17 cellular contexts compared by ENCODE assay signal in the genomic region with DNA sequence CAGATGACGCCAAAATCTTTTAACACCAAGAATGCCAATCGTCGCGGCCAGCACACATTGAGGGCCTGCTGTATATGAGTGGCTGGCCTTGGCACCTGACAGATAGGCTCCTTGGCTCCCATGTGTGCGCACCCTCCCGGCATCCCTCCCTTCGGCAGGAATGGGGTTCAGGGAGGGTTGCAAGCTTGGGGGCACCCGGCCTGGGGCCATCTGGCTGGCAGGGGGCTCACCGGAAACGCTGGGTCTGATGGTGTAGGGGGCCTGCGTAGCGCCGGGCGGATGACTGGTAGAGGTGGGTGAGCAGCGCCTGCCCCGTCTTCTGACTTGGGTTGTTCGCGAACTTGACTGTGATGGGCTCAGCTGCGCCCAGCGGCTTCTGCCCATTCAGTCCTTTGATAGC. TPM values are rescaled to one million over a fixed set of nuclear protein-coding genes. Genes with fewer than 3 reads are reported as not detected.
DNase-seq lines count a peak whose midpoint lies in the region; ATAC-seq and TF ChIP-seq lines count a peak whose summit lies in the region.
"Had no signal": no experiment of that assay in that cellular context is flagged by ENCODE, and none has a peak within 500 bp of the region (broad histone marks: within the 10 kb centered on the region; RNA-seq: fewer than 3 reads in every experiment).

No MANE protein-coding gene starts in this region.

- peaks cover 20% of the 10 kb centered on the region for H3K27me3 Mint-ChIP-seq in glutamatergic neuron (ENCODE audit: unreplicated experiment)
- H3K27me3 Mint-ChIP-seq in T-helper 2 cell treated with Interferon-gamma antibody and Interleukin-4, amounts not matched to agents 5 μg/mL and 100 μg/mL, for 36 hours (ENCODE audit: low read depth) = no peaks in the 10 kb centered on the region

- no peak overlapping the region for H3K4me2 ChIP-seq in osteoblast (ENCODE audit: insufficient read depth, low read length)

- H3K79me2 ChIP-seq in osteoblast (ENCODE audit: insufficient read depth, low read length) = no peaks in the 10 kb centered on the region

- no peaks in the 10 kb centered on the region for H3K36me3 ChIP-seq in osteoblast (ENCODE audit: insufficient read depth, low read length)

- no peaks in the 10 kb centered on the region for H3K27me3 ChIP-seq in osteoblast (ENCODE audit: insufficient read depth, low read length)
- H3K27me3 ChIP-seq: BE2C had no signal

- ATAC-seq in HG02623 (IDR thresholded peaks at IDR 0.05; ENCODE audit: unreplicated experiment) (no peak), GM18867 (IDR thresholded peaks at IDR 0.05; ENCODE audit: unreplicated experiment) (no peak)

- H3K4me1 ChIP-seq in osteoblast (ENCODE audit: insufficient read depth, low read length) = no peaks in the 10 kb centered on the region
- H3K4me1 ChIP-seq: BE2C had no signal

- no peak for DNase-seq in glutamatergic neuron
- peak; percentile 57 for DNase-seq in osteoblast (ENCODE audit: insufficient read length, low spot score, missing footprints)
- no peak for DNase-seq in HUDEP-2 (lab: John Stamatoyannopoulos, UW; ENCODE audit: unreplicated experiment in 76 of 76)
- DNase-seq in T-helper 2 cell treated with Interferon-gamma antibody and Interleukin-4, amounts not matched to agents 5 μg/mL and 100 μg/mL, for 36 hours (ENCODE audit: low spot score) = no peak
- DNase-seq: BE2C; CD4-positive, alpha-beta memory T cell; DMS153; DMS79 treated with DMSO at 0.1 percent for 48 hours; GDM1; GM23248; H9 had no signal

- H3K9me3 Mint-ChIP-seq in glutamatergic neuron (ENCODE audit: unreplicated experiment) = peaks cover 30% of the 10 kb centered on the region
- H3K9me3 Mint-ChIP-seq in T-helper 2 cell treated with Interferon-gamma antibody and Interleukin-4, amounts not matched to agents 5 μg/mL and 100 μg/mL, for 36 hours = no peaks in the 10 kb centered on the region
- H3K9me3 Mint-ChIP-seq: CD4-positive, alpha-beta memory T cell; H9 had no signal

- TF ChIP-seq CTCF in glutamatergic neuron (IDR thresholded peaks at IDR 0.05; ENCODE audit: partially characterized antibody, unreplicated experiment) (no peak), osteoblast (IDR thresholded peaks at IDR 0.05; ENCODE audit: extremely low read depth, low read depth, low read length) (no peak)

- no peak overlapping the region for H2AFZ ChIP-seq in osteoblast (ENCODE audit: low read length)
- H2AFZ ChIP-seq: GM23248 had no signal

- H3K36me3 Mint-ChIP-seq in glutamatergic neuron (ENCODE audit: unreplicated experiment) = peaks cover 4% of the 10 kb centered on the region
- H3K36me3 Mint-ChIP-seq in T-helper 2 cell treated with Interferon-gamma antibody and Interleukin-4, amounts not matched to agents 5 μg/mL and 100 μg/mL, for 36 hours (ENCODE audit: low read depth) = no peaks in the 10 kb centered on the region
- H3K36me3 Mint-ChIP-seq: CD4-positive, alpha-beta memory T cell; IgD-negative memory B cell had no signal

- no peak overlapping the region for H3K4me3 ChIP-seq in osteoblast (ENCODE audit: insufficient read depth, low read length)
- H3K4me3 ChIP-seq: GM23248 had no signal

- H3K4me1 Mint-ChIP-seq in glutamatergic neuron (ENCODE audit: low read depth, unreplicated experiment) = peaks cover 21% of the 10 kb centered on the region
- no peaks in the 10 kb centered on the region for H3K4me1 Mint-ChIP-seq in T-helper 2 cell treated with Interferon-gamma antibody and Interleukin-4, amounts not matched to agents 5 μg/mL and 100 μg/mL, for 36 hours (ENCODE audit: low read depth)
- H3K4me1 Mint-ChIP-seq: CD4-positive, alpha-beta memory T cell had no signal

- no peaks in the 10 kb centered on the region for H3K9me3 ChIP-seq in osteoblast (ENCODE audit: low read depth, low read length)
- H3K9me3 ChIP-seq: BE2C had no signal

- H3K27ac Mint-ChIP-seq in glutamatergic neuron (ENCODE audit: unreplicated experiment) = no peak overlapping the region
- H3K27ac Mint-ChIP-seq in T-helper 2 cell treated with Interferon-gamma antibody and Interleukin-4, amounts not matched to agents 5 μg/mL and 100 μg/mL, for 36 hours = no peak overlapping the region
- H3K27ac Mint-ChIP-seq: H9, IgD-negative memory B cell had no signal

- H4K20me1 ChIP-seq in osteoblast (ENCODE audit: insufficient read depth, low read length) = no peaks in the 10 kb centered on the region

- H3K27ac ChIP-seq in angular gyrus (ENCODE audit: low read depth, low read length) (peak overlapping the region; percentile 99), osteoblast (ENCODE audit: low read depth, low read length) (no peak overlapping the region)
- H3K27ac ChIP-seq: C4-2B, GM23248 had no signal

- H3K4me3 Mint-ChIP-seq in glutamatergic neuron (ENCODE audit: unreplicated experiment) = peak overlapping the region; percentile 30
- no peak overlapping the region for H3K4me3 Mint-ChIP-seq in T-helper 2 cell treated with Interferon-gamma antibody and Interleukin-4, amounts not matched to agents 5 μg/mL and 100 μg/mL, for 36 hours
- H3K4me3 Mint-ChIP-seq: CD4-positive, alpha-beta memory T cell; H9; IgD-negative memory B cell had no signal

RNA-seq across cellular contexts. Expression of a gene that starts 22.4 kb away (rescaled TPM):
- 276 TPM for total RNA-seq in glutamatergic neuron (ENCODE audit: unreplicated experiment)
- 117 and 119 TPM in 2 replicates for total RNA-seq in osteoblast

RNA-seq across cellular contexts. Expression of a gene that starts 22.9 kb away (rescaled TPM):
- total RNA-seq in glutamatergic neuron (ENCODE audit: unreplicated experiment) (2.6 TPM), osteoblast (under 0.01 TPM in 2 replicates)
- total RNA-seq: CD4-positive, alpha-beta memory T cell; HT-29 had no signal

RNA-seq across cellular contexts. Expression of a gene that starts 23.0 kb away (rescaled TPM):
- total RNA-seq in glutamatergic neuron (ENCODE audit: unreplicated experiment) (633 TPM), osteoblast (0.72 TPM in 1 of 2 replicates, not detected in the other)
- total RNA-seq: CD4-positive, alpha-beta memory T cell; GM23248; HT-29 had no signal

RNA-seq across cellular contexts. Expression of a gene that starts 38.7 kb away (rescaled TPM):
- total RNA-seq in glutamatergic neuron (ENCODE audit: unreplicated experiment) = 0.66 TPM
- total RNA-seq in osteoblast = 0.29 and 0.36 TPM in 2 replicates
- total RNA-seq: CD4-positive, alpha-beta memory T cell had no signal

RNA-seq across cellular contexts. Expression of a gene that starts 47.8 kb away (rescaled TPM):
- total RNA-seq in glutamatergic neuron (ENCODE audit: unreplicated experiment) = 19.2 TPM
- total RNA-seq in osteoblast = 2.9 and 3.5 TPM in 2 replicates

Comparison
In these comparisons a context has a peak if more than half of its experiments do, and no peak if none do; other contexts are left out.
1. RNA of a gene that starts 23.0 kb away (total RNA-seq): 633 TPM in glutamatergic neuron (single experiment); 0.72 TPM in osteoblast; every median in the first group is over 100 times any median in the second.